11 cellular contexts compared by ENCODE assay signal in genomic region chr3:123076496-123077418, GRCh38. TPM values are rescaled to one million over a fixed set of nuclear protein-coding genes. Genes with fewer than 3 reads are reported as not detected.
DNase-seq lines count a peak whose midpoint lies in the region; ATAC-seq, FAIRE-seq and TF ChIP-seq lines count a peak whose summit lies in the region.
"Had no signal": no experiment of that assay in that cellular context is flagged by ENCODE, and none has a peak within 500 bp of the region (broad histone marks: within the 10 kb centered on the region; RNA-seq: fewer than 3 reads in every experiment).

No MANE protein-coding gene starts in this region.

- 11 to 16% methylated on average over 4 to 6 of the region's 6 CpGs for WGBS in gastroesophageal sphincter (ENCODE audit: low coverage in 1 of 2), 2 donors

- H3K27me3 ChIP-seq in gastroesophageal sphincter (no peaks in the 10 kb centered on the region), skeletal muscle tissue (ENCODE audit: control insufficient read depth in 3 of 3, insufficient read depth in 3 of 3, low read length in 3 of 3) (no peaks in the 10 kb centered on the region)

- H3K9me3 ChIP-seq in gastroesophageal sphincter (no peaks in the 10 kb centered on the region), skeletal muscle tissue (ENCODE audit: control insufficient read depth in 3 of 3, low read length in 3 of 3) (no peaks in the 10 kb centered on the region), kidney (ENCODE audit: control insufficient read depth in 1 of 2, low read length in 2 of 2) (no peaks in the 10 kb centered on the region)

- H3K9ac ChIP-seq in skeletal muscle tissue (ENCODE audit: low read depth in 1 of 3, low read length in 3 of 3) (no peak overlapping the region), kidney (ENCODE audit: low read length in 2 of 2) (no peak overlapping the region)

- H3K4me1 ChIP-seq in gastroesophageal sphincter (peaks cover 2 to 76% (median 19%) of the 10 kb centered on the region in 3 donors), skeletal muscle tissue (ENCODE audit: control insufficient read depth in 3 of 3, insufficient read depth in 3 of 3, low read length in 3 of 3) (peaks cover 13 to 30% (median 19%) of the 10 kb centered on the region in 3 donors), kidney (ENCODE audit: control insufficient read depth in 1 of 2, insufficient read depth in 1 of 2, low read depth in 1 of 2, low read length in 2 of 2) (peaks cover 8 to 11% of the 10 kb centered on the region in 2 donors)

- intact Hi-C loops in kidney (cut with DNase I) = no loop called here

- no peaks in the 10 kb centered on the region for H3K36me3 ChIP-seq in gastroesophageal sphincter
- no peaks in the 10 kb centered on the region for H3K36me3 ChIP-seq in skeletal muscle tissue (ENCODE audit: control insufficient read depth in 3 of 3, insufficient read depth in 3 of 3, low read length in 3 of 3)
- H3K36me3 ChIP-seq in kidney (ENCODE audit: control insufficient read depth in 1 of 2, insufficient read depth in 2 of 2, low read length in 2 of 2) = no peaks in the 10 kb centered on the region

- TF ChIP-seq EP300 in Ishikawa (IDR thresholded peaks at IDR 0.05; ENCODE audit: borderline replicate concordance) (no peak), gastroesophageal sphincter (IDR thresholded peaks at IDR 0.05) (no peak)

- DNase-seq in NCI-H524 treated with DMSO at 0.1 percent for 48 hours (lab: John Stamatoyannopoulos, UW) = peak; percentile 80
- no peak for DNase-seq in kidney
- no peak for DNase-seq in GM19238 (ENCODE audit: insufficient read length, low spot score)
- DNase-seq: activated CD8-positive, alpha-beta memory T cell treated with anti-CD3 and anti-CD28 coated beads for 24 hours; GOT3; NCI-H187 treated with DMSO at 0.1 percent for 48 hours had no signal

- FAIRE-seq in kidney (lab: Jason Lieb, UNC) = no peak

- TF ChIP-seq CTCF in gastroesophageal sphincter (IDR thresholded peaks at IDR 0.05) (no peak), kidney (IDR thresholded peaks at IDR 0.05; ENCODE audit: borderline replicate concordance, extremely low read depth, insufficient read depth) (no peak)

- ATAC-seq in gastroesophageal sphincter = peak; percentile 62
- ATAC-seq in GM21619 (IDR thresholded peaks at IDR 0.05; ENCODE audit: unreplicated experiment) = no peak
- ATAC-seq in HG03196 (IDR thresholded peaks at IDR 0.05; ENCODE audit: unreplicated experiment) = no peak

- no peak overlapping the region for H3K4me3 ChIP-seq in gastroesophageal sphincter
- H3K4me3 ChIP-seq in skeletal muscle tissue (ENCODE audit: low read length in 3 of 3) = no peak overlapping the region
- H3K4me3 ChIP-seq in kidney (ENCODE audit: low read length in 2 of 2) = no peak overlapping the region

- no peak for TF ChIP-seq RAD21 in Ishikawa (IDR thresholded peaks at IDR 0.05; ENCODE audit: low read depth)

- no peak for TF ChIP-seq POLR2A in gastroesophageal sphincter (IDR thresholded peaks at IDR 0.05)

- H3K27ac ChIP-seq in gastroesophageal sphincter = peak overlapping the region; percentile 40 to 79 (median 62)
- peak overlapping the region; percentile 44 for H3K27ac ChIP-seq in skeletal muscle tissue (ENCODE audit: low read depth, low read length)
- H3K27ac ChIP-seq in kidney (ENCODE audit: low read depth in 2 of 2, low read length in 2 of 2) = no peak overlapping the region

TF ChIP-seq in Ishikawa, 13 proteins besides CTCF, POLR2A, EP300 and RAD21:
- TF ChIP-seq NFIC (IDR thresholded peaks at IDR 0.05) (0 out of 2 replicates have a peak, but pooled peaks have one; percentile 34), MAX (IDR thresholded peaks at IDR 0.05) (no peak)

RNA-seq across cellular contexts. Expression of gene PDIA5, which starts 9.9 kb away (rescaled TPM):
- total RNA-seq in gastroesophageal sphincter (10 to 100 TPM in 3 of 4 donors, 1 to 10 TPM in 1; 9.0 to 19.8 (median 16.9) TPM), skeletal muscle tissue (12.0 TPM), kidney (27.9 TPM)
- polyA plus RNA-seq in kidney (ENCODE audit: insufficient read depth, low read depth, low replicate concordance) = 19.9 TPM

RNA-seq across cellular contexts. Expression of gene SEMA5B, which starts 49.2 kb away (rescaled TPM):
- total RNA-seq in gastroesophageal sphincter (under 1 TPM in 3 of 4 donors, not detected in 1; 0.31 to 0.69 (median 0.32) TPM), skeletal muscle tissue (8.4 TPM), kidney (8.4 TPM)
- polyA plus RNA-seq in kidney (ENCODE audit: insufficient read depth, low read depth, low replicate concordance) = 6.6 TPM

Comparison
In these comparisons a context has a peak if more than half of its experiments do, and no peak if none do; other contexts are left out.
1. H3K27ac ChIP-seq: peak in gastroesophageal sphincter (4 of 4) and skeletal muscle tissue (single experiment); none in kidney (0 of 2).